19 cellular contexts compared by ENCODE assay signal in genomic region chr4:54723220-54723619, GRCh38.
"Had no signal": no experiment of that assay in that cellular context is flagged by ENCODE, and none has a peak within 500 bp of the region (broad histone marks: within the 10 kb centered on the region; RNA-seq: fewer than 3 reads in every experiment).

No MANE protein-coding gene starts in this region.

- DNase-seq: activated CD4-positive, alpha-beta memory T cell treated with anti-CD3 and anti-CD28 coated beads for 36 hours; activated CD4-positive, alpha-beta T cell treated with anti-CD3 and anti-CD28 coated beads, Interleukin-2, amount 10 ng/mL, durations not matched to agents 7 days and 5 days; activated CD4-positive, CD25-positive, alpha-beta regulatory T cell; activated CD8-positive, alpha-beta memory T cell treated with anti-CD3 and anti-CD28 coated beads for 24 hours; activated gamma-delta T cell; activated naive CD4-positive, alpha-beta T cell treated with anti-CD3 and anti-CD28 coated beads for 36 hours; activated naive CD8-positive, alpha-beta T cell treated with anti-CD3 and anti-CD28 coated beads for 36 hours; activated T-cell treated with anti-CD3 and anti-CD28 coated beads, Interleukin-2, amount 50 U/mL, for 48 hours; brain microvascular endothelial cell; cerebellar nuclear complex; NCI-H1105; NCI-H1436; NCI-H187 treated with DMSO at 0.1 percent for 48 hours; NCI-H226; PC-3; SHP77; T-cell; T-helper 2 cell; T1000 had no signal
